1 cellular context compared by ENCODE assay signal in the genomic region with DNA sequence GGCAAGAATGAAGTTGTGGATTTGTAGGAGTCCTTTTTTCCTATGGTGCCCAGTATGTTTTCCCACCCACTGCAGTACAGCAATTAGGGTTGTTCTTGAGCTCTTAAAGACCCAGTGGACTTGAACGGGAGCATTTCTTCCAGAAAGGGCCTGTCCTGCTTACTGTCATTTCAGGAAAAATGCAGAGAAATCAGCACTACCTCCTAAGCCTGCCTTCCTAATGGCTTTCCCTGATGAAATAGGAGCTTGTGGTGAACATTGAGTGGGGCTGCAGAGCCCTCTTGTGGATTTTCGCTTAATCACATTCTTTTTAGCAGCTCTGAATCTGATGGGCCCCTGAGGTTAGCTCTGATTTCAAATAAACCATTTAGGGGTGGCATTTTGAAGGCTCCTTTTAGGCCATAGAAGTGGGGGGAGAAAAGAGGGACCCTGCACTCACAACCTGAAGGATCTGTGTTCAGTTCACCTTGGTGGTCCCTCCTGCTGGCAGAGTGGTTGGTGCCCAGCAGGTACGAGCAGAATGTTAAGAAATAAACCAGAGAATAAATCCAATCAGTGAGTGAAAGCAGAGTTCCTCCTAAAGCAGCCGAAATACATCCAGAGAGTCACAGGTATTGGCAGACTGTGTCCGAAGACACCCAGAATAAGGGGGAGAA.
TF ChIP-seq lines count a peak whose summit lies in the region.

No MANE protein-coding gene starts in this region.

TF ChIP-seq in HepG2, 621 proteins besides CTCF, POLR2A, EP300 and RAD21 (continued from another document):
- TF ChIP-seq, protein P1, sequence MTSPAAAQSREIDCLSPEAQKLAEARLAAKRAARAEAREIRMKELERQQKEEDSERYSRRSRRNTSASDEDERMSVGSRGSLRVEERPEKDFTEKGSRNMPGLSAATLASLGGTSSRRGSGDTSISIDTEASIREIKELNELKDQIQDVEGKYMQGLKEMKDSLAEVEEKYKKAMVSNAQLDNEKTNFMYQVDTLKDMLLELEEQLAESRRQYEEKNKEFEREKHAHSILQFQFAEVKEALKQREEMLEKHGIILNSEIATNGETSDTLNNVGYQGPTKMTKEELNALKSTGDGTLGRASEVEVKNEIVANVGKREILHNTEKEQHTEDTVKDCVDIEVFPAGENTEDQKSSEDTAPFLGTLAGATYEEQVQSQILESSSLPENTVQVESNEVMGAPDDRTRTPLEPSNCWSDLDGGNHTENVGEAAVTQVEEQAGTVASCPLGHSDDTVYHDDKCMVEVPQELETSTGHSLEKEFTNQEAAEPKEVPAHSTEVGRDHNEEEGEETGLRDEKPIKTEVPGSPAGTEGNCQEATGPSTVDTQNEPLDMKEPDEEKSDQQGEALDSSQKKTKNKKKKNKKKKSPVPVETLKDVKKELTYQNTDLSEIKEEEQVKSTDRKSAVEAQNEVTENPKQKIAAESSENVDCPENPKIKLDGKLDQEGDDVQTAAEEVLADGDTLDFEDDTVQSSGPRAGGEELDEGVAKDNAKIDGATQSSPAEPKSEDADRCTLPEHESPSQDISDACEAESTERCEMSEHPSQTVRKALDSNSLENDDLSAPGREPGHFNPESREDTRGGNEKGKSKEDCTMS (CRISPR knock-in tag; conservative IDR thresholded peaks at IDR 0.05) = no peak
- TF ChIP-seq GTF3A (CRISPR knock-in tag; conservative IDR thresholded peaks at IDR 0.05) (no peak), AKAP8 (CRISPR knock-in tag; IDR thresholded peaks at IDR 0.05) (no peak), ZNF44 (CRISPR knock-in tag; IDR thresholded peaks at IDR 0.05) (no peak), ZNF136 (CRISPR knock-in tag; IDR thresholded peaks at IDR 0.05; ENCODE audit: low read depth) (no peak), MIXL1 (CRISPR knock-in tag; IDR thresholded peaks at IDR 0.05) (0 out of 2 replicates have a peak, but pooled peaks have one; percentile 30), KAT7 (CRISPR knock-in tag; IDR thresholded peaks at IDR 0.05; ENCODE audit: borderline replicate concordance) (no peak), U2AF2 (IDR thresholded peaks at IDR 0.05; ENCODE audit: low read depth, low read length) (no peak), ZNF180 (CRISPR knock-in tag; IDR thresholded peaks at IDR 0.05; ENCODE audit: borderline replicate concordance, low read depth) (no peak), ZNF468 (CRISPR knock-in tag; IDR thresholded peaks at IDR 0.05) (no peak), MXI1 (IDR thresholded peaks at IDR 0.05; ENCODE audit: borderline replicate concordance, low read depth, low read length) (no peak), ZNF607 (CRISPR knock-in tag; IDR thresholded peaks at IDR 0.05; ENCODE audit: borderline replicate concordance) (no peak), ZFP36 (IDR thresholded peaks at IDR 0.05; ENCODE audit: borderline replicate concordance, low read depth, low read length, partially characterized antibody) (no peak), ZNF782 (CRISPR knock-in tag; IDR thresholded peaks at IDR 0.05; ENCODE audit: borderline replicate concordance) (no peak), NFATC3 (CRISPR knock-in tag; IDR thresholded peaks at IDR 0.05) (no peak), TEAD3 (CRISPR knock-in tag; optimal IDR thresholded peaks at IDR 0.05; ENCODE audit: borderline replicate concordance) (peak; percentile 18), ZNF225 (CRISPR knock-in tag; IDR thresholded peaks at IDR 0.05) (no peak), NCOA1 (CRISPR knock-in tag; IDR thresholded peaks at IDR 0.05) (no peak)
- TF ChIP-seq, protein P2, sequence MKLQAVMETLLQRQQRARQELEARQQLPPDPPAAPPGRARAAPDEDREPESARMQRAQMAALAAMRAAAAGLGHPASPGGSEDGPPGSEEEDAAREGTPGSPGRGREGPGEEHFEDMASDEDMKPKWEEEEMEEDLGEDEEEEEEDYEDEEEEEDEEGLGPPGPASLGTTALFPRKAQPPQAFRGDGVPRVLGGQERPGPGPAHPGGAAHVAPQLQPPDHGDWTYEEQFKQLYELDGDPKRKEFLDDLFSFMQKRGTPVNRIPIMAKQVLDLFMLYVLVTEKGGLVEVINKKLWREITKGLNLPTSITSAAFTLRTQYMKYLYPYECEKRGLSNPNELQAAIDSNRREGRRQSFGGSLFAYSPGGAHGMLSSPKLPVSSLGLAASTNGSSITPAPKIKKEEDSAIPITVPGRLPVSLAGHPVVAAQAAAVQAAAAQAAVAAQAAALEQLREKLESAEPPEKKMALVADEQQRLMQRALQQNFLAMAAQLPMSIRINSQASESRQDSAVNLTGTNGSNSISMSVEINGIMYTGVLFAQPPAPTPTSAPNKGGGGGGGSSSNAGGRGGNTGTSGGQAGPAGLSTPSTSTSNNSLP (IDR thresholded peaks at IDR 0.05; ENCODE audit: low read depth, low read length) = 0 out of 2 replicates have a peak, but pooled peaks have one; percentile 18
- TF ChIP-seq, protein P3, sequence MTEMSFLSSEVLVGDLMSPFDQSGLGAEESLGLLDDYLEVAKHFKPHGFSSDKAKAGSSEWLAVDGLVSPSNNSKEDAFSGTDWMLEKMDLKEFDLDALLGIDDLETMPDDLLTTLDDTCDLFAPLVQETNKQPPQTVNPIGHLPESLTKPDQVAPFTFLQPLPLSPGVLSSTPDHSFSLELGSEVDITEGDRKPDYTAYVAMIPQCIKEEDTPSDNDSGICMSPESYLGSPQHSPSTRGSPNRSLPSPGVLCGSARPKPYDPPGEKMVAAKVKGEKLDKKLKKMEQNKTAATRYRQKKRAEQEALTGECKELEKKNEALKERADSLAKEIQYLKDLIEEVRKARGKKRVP (CRISPR knock-in tag; IDR thresholded peaks at IDR 0.05) = peak in 1 of 2 experiments; percentile 41; a peak in 1 of 4 replicates
- TF ChIP-seq, protein P4, sequence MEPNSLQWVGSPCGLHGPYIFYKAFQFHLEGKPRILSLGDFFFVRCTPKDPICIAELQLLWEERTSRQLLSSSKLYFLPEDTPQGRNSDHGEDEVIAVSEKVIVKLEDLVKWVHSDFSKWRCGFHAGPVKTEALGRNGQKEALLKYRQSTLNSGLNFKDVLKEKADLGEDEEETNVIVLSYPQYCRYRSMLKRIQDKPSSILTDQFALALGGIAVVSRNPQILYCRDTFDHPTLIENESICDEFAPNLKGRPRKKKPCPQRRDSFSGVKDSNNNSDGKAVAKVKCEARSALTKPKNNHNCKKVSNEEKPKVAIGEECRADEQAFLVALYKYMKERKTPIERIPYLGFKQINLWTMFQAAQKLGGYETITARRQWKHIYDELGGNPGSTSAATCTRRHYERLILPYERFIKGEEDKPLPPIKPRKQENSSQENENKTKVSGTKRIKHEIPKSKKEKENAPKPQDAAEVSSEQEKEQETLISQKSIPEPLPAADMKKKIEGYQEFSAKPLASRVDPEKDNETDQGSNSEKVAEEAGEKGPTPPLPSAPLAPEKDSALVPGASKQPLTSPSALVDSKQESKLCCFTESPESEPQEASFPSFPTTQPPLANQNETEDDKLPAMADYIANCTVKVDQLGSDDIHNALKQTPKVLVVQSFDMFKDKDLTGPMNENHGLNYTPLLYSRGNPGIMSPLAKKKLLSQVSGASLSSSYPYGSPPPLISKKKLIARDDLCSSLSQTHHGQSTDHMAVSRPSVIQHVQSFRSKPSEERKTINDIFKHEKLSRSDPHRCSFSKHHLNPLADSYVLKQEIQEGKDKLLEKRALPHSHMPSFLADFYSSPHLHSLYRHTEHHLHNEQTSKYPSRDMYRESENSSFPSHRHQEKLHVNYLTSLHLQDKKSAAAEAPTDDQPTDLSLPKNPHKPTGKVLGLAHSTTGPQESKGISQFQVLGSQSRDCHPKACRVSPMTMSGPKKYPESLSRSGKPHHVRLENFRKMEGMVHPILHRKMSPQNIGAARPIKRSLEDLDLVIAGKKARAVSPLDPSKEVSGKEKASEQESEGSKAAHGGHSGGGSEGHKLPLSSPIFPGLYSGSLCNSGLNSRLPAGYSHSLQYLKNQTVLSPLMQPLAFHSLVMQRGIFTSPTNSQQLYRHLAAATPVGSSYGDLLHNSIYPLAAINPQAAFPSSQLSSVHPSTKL (CRISPR knock-in tag; IDR thresholded peaks at IDR 0.05) = 0 out of 2 replicates have a peak, but pooled peaks have one; percentile 10
- TF ChIP-seq, protein P5, sequence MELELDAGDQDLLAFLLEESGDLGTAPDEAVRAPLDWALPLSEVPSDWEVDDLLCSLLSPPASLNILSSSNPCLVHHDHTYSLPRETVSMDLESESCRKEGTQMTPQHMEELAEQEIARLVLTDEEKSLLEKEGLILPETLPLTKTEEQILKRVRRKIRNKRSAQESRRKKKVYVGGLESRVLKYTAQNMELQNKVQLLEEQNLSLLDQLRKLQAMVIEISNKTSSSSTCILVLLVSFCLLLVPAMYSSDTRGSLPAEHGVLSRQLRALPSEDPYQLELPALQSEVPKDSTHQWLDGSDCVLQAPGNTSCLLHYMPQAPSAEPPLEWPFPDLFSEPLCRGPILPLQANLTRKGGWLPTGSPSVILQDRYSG (CRISPR knock-in tag; IDR thresholded peaks at IDR 0.05) = no peak
- TF ChIP-seq, protein P6, sequence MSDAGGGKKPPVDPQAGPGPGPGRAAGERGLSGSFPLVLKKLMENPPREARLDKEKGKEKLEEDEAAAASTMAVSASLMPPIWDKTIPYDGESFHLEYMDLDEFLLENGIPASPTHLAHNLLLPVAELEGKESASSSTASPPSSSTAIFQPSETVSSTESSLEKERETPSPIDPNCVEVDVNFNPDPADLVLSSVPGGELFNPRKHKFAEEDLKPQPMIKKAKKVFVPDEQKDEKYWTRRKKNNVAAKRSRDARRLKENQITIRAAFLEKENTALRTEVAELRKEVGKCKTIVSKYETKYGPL (CRISPR knock-in tag; IDR thresholded peaks at IDR 0.05) = no peak
